ENCODE assay signal across 8 cellular contexts in the genomic region with DNA sequence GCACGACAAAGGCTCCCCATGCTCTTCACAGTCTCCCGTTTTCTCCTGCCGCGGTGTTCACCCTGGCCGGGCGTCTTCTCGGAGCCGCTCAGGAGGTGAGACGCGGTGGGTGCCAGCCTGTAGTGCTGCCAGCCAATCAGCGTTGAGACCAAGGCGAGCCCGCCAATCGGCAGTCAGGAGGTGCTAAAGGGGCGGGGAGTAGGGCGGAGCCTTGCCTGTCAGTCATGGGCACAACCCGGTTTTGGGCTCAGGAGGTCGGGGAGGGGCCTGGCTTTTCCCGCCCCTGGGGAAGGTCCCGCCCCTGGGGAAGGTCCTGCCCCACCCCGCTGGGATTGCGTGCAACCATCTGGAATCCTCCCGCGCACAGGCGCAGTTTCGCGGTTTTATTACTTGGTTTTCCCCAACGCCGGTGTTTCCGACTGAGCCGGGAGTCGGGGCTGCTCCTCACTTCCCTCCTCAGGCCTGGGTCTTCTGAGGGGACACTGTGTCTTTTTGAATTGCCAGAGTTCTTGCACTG. TPM values are rescaled to one million over a fixed set of nuclear protein-coding genes. Genes with fewer than 3 reads are reported as not detected.
DNase-seq lines count a peak whose midpoint lies in the region; ATAC-seq, FAIRE-seq and TF ChIP-seq lines count a peak whose summit lies in the region.

A gene (minus strand): TSS at position 92 of the 517 bp plus-strand sequence. CDS start 1,421 bp downstream, outside the sequence.

- DNase-seq in AG10803 (ENCODE audit: low read depth) (peak; percentile 93), GM19239 (ENCODE audit: insufficient read length, low spot score) (peak; percentile 85), NCI-H69 (lab: John Stamatoyannopoulos, UW) (peak; percentile 94), lower leg skin (ENCODE audit: low spot score in 2 of 2) (peak; percentile 94 to 97)
- peak; percentile 99 for DNase-seq in activated CD4-positive, alpha-beta memory T cell treated with anti-CD3 and anti-CD28 coated beads for 36 hours
- DNase-seq in stimulated activated CD4-positive, alpha-beta T cell treated with anti-CD3 and anti-CD28 coated beads, Interleukin-4, amount 100 ng/mL, for 1 hour, result peak; percentile 97

- POLR2A ChIA-PET in activated CD4-positive, alpha-beta memory T cell treated with anti-CD3 and anti-CD28 coated beads for 36 hours (lab: Charles Lee), result no interaction called here

- H3K27me3 ChIP-seq in duodenal mucosa (ENCODE audit: control insufficient read depth in 1 of 2, insufficient read depth in 2 of 2, low read length in 2 of 2), result no peaks in the 10 kb centered on the region

- TF ChIP-seq CTCF in AG10803 (conservative IDR thresholded peaks at IDR 0.05; ENCODE audit: low read length) (no peak), lower leg skin (IDR thresholded peaks at IDR 0.05) (no peak)

- no peak for TF ChIP-seq POLR2A in lower leg skin (IDR thresholded peaks at IDR 0.05)

- H3K36me3 Mint-ChIP-seq in activated CD4-positive, alpha-beta memory T cell treated with anti-CD3 and anti-CD28 coated beads for 36 hours, result no peaks in the 10 kb centered on the region

- peaks cover 24% of the 10 kb centered on the region for H3K4me1 Mint-ChIP-seq in activated CD4-positive, alpha-beta memory T cell treated with anti-CD3 and anti-CD28 coated beads for 36 hours (ENCODE audit: low read depth)

- peak; percentile 91 for FAIRE-seq in GM19239 (lab: Jason Lieb, UNC)

- ATAC-seq in HG03442 (IDR thresholded peaks at IDR 0.05; ENCODE audit: unreplicated experiment), result peak; percentile 83

- H3K4me3 ChIP-seq in AG10803 (ENCODE audit: low read length), result peak within 1 kb of the TSS; percentile 55
- peak within 1 kb of the TSS; percentile 62 to 71 for H3K4me3 ChIP-seq in duodenal mucosa (ENCODE audit: low read depth in 1 of 2, low read length in 2 of 2)
- no peak within 1 kb of the TSS for H3K4me3 ChIP-seq in lower leg skin (ENCODE audit: low read depth, poor library complexity, severe bottlenecking)

- peak within 1 kb of the TSS; percentile 88 for H3K27ac Mint-ChIP-seq in activated CD4-positive, alpha-beta memory T cell treated with anti-CD3 and anti-CD28 coated beads for 36 hours

- H3K27ac ChIP-seq in duodenal mucosa (ENCODE audit: low read depth, low read length), result no peak within 1 kb of the TSS

- H3K4me3 Mint-ChIP-seq in activated CD4-positive, alpha-beta memory T cell treated with anti-CD3 and anti-CD28 coated beads for 36 hours, result peak within 1 kb of the TSS; percentile 80

- intact Hi-C loops in activated CD4-positive, alpha-beta memory T cell treated with anti-CD3 and anti-CD28 coated beads for 36 hours (cut with micrococcal nuclease), result no loop called here
- intact Hi-C loops in lower leg skin (cut with DNase I; ENCODE audit: low total_unique reads), result no loop called here

- CTCF ChIA-PET in activated CD4-positive, alpha-beta memory T cell treated with anti-CD3 and anti-CD28 coated beads for 36 hours (lab: Charles Lee), result interaction anchor here (1.0 kb wide), 1 partner anchor 104 kb away, joined by 3 read pairs; no protein-coding TSS in a partner anchor

- H3K9ac ChIP-seq in duodenal mucosa (ENCODE audit: low read depth in 1 of 2, low read length in 2 of 2), result peak within 1 kb of the TSS; percentile 45 to 64

- 1% methylated on average over 23 to 32 of the region's 32 CpGs for WGBS in lower leg skin, 2 donors

- peaks cover 8 to 16% of the 10 kb centered on the region in 2 donors for H3K4me1 ChIP-seq in duodenal mucosa (ENCODE audit: control insufficient read depth in 1 of 2, insufficient read depth in 2 of 2, low read length in 2 of 2)

- no peaks in the 10 kb centered on the region for H3K9me3 ChIP-seq in duodenal mucosa (ENCODE audit: control insufficient read depth in 1 of 2, low read length in 2 of 2)

- H3K27me3 Mint-ChIP-seq in activated CD4-positive, alpha-beta memory T cell treated with anti-CD3 and anti-CD28 coated beads for 36 hours, result peaks cover 4% of the 10 kb centered on the region

- H3K36me3 ChIP-seq in duodenal mucosa (ENCODE audit: control insufficient read depth in 1 of 2, insufficient read depth in 2 of 2, low read length in 2 of 2), result no peaks in the 10 kb centered on the region

- no peaks in the 10 kb centered on the region for H3K9me3 Mint-ChIP-seq in activated CD4-positive, alpha-beta memory T cell treated with anti-CD3 and anti-CD28 coated beads for 36 hours

RNA-seq across cellular contexts. Expression of the gene that starts here (rescaled TPM):
- not detected for total RNA-seq in activated CD4-positive, alpha-beta memory T cell treated with anti-CD3 and anti-CD28 coated beads for 36 hours
- not detected for total RNA-seq in lower leg skin

Comparison
In these comparisons a context has a peak if more than half of its experiments do, and no peak if none do; other contexts are left out.
1. Peak in DNase-seq in activated CD4-positive, alpha-beta memory T cell treated with anti-CD3 and anti-CD28 coated beads for 36 hours; RNA of the gene not detected or under 1 TPM.
2. Peak in DNase-seq in lower leg skin; RNA of the gene not detected or under 1 TPM.